In the genomic region with DNA sequence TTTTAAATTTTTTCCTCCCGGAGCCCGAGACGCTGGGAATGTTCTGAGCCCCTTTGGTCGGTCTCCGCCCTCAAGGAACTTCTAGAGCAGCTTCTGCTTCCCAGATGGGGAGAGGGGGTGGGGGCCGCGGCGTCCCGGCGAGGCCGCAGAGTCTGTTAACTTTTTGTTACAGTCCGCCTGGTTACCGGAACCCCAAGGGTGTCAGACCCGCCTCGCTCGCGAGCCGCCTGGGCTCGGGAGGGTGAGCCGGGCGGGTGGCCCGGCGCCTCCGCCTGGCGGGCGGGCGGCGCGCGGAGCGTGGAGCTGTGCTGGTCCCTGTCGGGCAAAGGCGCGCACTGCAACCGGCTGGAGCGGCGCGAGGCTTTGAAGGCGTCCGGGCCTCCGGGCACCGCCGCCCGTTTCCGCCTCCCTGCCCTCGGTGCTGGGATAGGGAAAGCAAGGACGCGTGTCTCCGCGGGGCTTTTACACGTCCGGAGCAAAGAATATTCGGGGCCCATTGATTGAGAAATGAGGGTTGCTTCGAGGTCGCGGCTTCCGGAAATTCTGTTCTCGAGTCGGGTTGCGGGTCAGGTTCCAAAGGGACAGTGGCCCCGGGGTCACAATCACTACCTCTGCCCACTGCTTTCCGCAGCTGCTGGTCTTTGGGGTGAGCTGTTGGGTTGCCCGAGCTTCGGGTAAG, we compare ENCODE assay signal across 7 cellular contexts. TPM values are rescaled to one million over a fixed set of nuclear protein-coding genes. Genes with fewer than 3 reads are reported as not detected.
DNase-seq lines count a peak whose midpoint lies in the region; ATAC-seq and TF ChIP-seq lines count a peak whose summit lies in the region.

No MANE protein-coding gene starts in this region.

- H3K36me3 Mint-ChIP-seq in activated CD8-positive, alpha-beta T cell treated with anti-CD3 and anti-CD28 coated beads for 36 hours (ENCODE audit: low read depth): peaks cover 4% of the 10 kb centered on the region
- no peaks in the 10 kb centered on the region for H3K36me3 Mint-ChIP-seq in memory B cell

- H3K27ac Mint-ChIP-seq in activated CD8-positive, alpha-beta T cell treated with anti-CD3 and anti-CD28 coated beads for 36 hours: peak overlapping the region; percentile 92
- peak overlapping the region; percentile 72 for H3K27ac Mint-ChIP-seq in memory B cell

- POLR2A ChIA-PET in activated CD8-positive, alpha-beta T cell treated with anti-CD3 and anti-CD28 coated beads for 36 hours (lab: Charles Lee): interaction anchor here (0.8 to 2.4 kb wide), 12 partner anchors 13 to 1272 kb away, joined by 3 to 9 read pairs (median 4); no protein-coding TSS in a partner anchor

- DNase-seq in NCI-H2196 treated with DMSO at 0.1 percent for 48 hours (lab: John Stamatoyannopoulos, UW; ENCODE audit: unreplicated experiment): peak; percentile 12
- peak; percentile 86 for DNase-seq in activated CD8-positive, alpha-beta T cell treated with anti-CD3 and anti-CD28 coated beads for 36 hours
- peak; percentile 66 to 73 (median 66) for DNase-seq in effector memory CD4-positive, alpha-beta T cell
- DNase-seq in memory B cell (ENCODE audit: low spot score in 2 of 2): peak; percentile 71 to 72
- peak; percentile 64 to 78 (median 71) for DNase-seq in stimulated activated CD4-positive, alpha-beta T cell treated with anti-CD3 and anti-CD28 coated beads, TNF-alpha, amount 100 ng/mL, for 48 hours (ENCODE audit: low read depth in 3 of 3)

- TF ChIP-seq CTCF in GM12875 (IDR thresholded peaks at IDR 0.05; ENCODE audit: borderline replicate concordance, insufficient read depth, low read depth, low read length): peak; percentile 95
- peak; percentile 96 for TF ChIP-seq CTCF in activated CD8-positive, alpha-beta T cell treated with anti-CD3 and anti-CD28 coated beads for 36 hours (IDR thresholded peaks at IDR 0.05)

- H3K4me1 ChIP-seq in effector memory CD4-positive, alpha-beta T cell (ENCODE audit: control insufficient read depth, insufficient read depth, low read length, poor library complexity, severe bottlenecking): peaks cover 58% of the 10 kb centered on the region

- no peaks in the 10 kb centered on the region for H3K36me3 ChIP-seq in effector memory CD4-positive, alpha-beta T cell (ENCODE audit: control insufficient read depth, insufficient read depth, low read length)

- H3K27me3 ChIP-seq in effector memory CD4-positive, alpha-beta T cell (replicated peaks; ENCODE audit: control insufficient read depth, insufficient read depth, low read length, poor library complexity, severe bottlenecking): peaks cover 15% of the 10 kb centered on the region

- CTCF ChIA-PET in activated CD8-positive, alpha-beta T cell treated with anti-CD3 and anti-CD28 coated beads for 36 hours (lab: Charles Lee): interaction anchor here (1.0 to 3.0 kb wide), 20 partner anchors 9 to 708 kb away, joined by 3 to 14 read pairs (median 4); a partner anchor contains a TSS

- peaks cover 56% of the 10 kb centered on the region for H3K4me1 Mint-ChIP-seq in activated CD8-positive, alpha-beta T cell treated with anti-CD3 and anti-CD28 coated beads for 36 hours (ENCODE audit: low read depth)
- H3K4me1 Mint-ChIP-seq in memory B cell: peaks cover 20% of the 10 kb centered on the region

- H3K4me3 ChIP-seq in GM12875 (ENCODE audit: low read depth, low read length): peak overlapping the region; percentile 76
- H3K4me3 ChIP-seq in effector memory CD4-positive, alpha-beta T cell (ENCODE audit: insufficient read depth, low read depth, low read length, poor library complexity, severe bottlenecking): peak overlapping the region; percentile 82

- H3K27me3 Mint-ChIP-seq in activated CD8-positive, alpha-beta T cell treated with anti-CD3 and anti-CD28 coated beads for 36 hours: peaks cover 15% of the 10 kb centered on the region
- H3K27me3 Mint-ChIP-seq in memory B cell: peaks cover 25% of the 10 kb centered on the region

- H3K27ac ChIP-seq in effector memory CD4-positive, alpha-beta T cell (ENCODE audit: insufficient read depth, low read length, poor library complexity, severe bottlenecking): peak overlapping the region; percentile 72

- intact Hi-C loops in activated CD8-positive, alpha-beta T cell treated with anti-CD3 and anti-CD28 coated beads for 36 hours (cut with micrococcal nuclease): loop anchor here (5.0 kb wide), 3 partner anchors 35 to 705 kb away; no protein-coding TSS in a partner anchor

- peak overlapping the region; percentile 92 for H3K4me3 Mint-ChIP-seq in activated CD8-positive, alpha-beta T cell treated with anti-CD3 and anti-CD28 coated beads for 36 hours
- peak overlapping the region; percentile 85 for H3K4me3 Mint-ChIP-seq in memory B cell

- ATAC-seq in HG02588 (IDR thresholded peaks at IDR 0.05; ENCODE audit: unreplicated experiment) (peak; percentile 57), memory B cell (ENCODE audit: low read depth) (peak; percentile 60)
- peak; percentile 43 for ATAC-seq in activated CD8-positive, alpha-beta T cell treated with anti-CD3 and anti-CD28 coated beads for 36 hours

- no peaks in the 10 kb centered on the region for H3K9me3 Mint-ChIP-seq in activated CD8-positive, alpha-beta T cell treated with anti-CD3 and anti-CD28 coated beads for 36 hours
- H3K9me3 Mint-ChIP-seq in memory B cell: peaks cover 3% of the 10 kb centered on the region

- no peaks in the 10 kb centered on the region for H3K9me3 ChIP-seq in effector memory CD4-positive, alpha-beta T cell (ENCODE audit: control insufficient read depth, low read length)

RNA-seq across cellular contexts. Expression of a gene that starts 1.7 kb away (rescaled TPM):
- 1 to 10 TPM; 4.9 to 5.1 TPM for total RNA-seq in activated CD8-positive, alpha-beta T cell treated with anti-CD3 and anti-CD28 coated beads for 36 hours

Comparison
In these comparisons a context has a peak if more than half of its experiments do, and no peak if none do; other contexts are left out.
1. Peak in every context shown above with its lines: DNase-seq, ATAC-seq, H3K4me3 ChIP-seq and H3K27ac ChIP-seq.
2. DNase-seq: peak in every context shown above with its lines; median percentile 86 in activated CD8-positive, alpha-beta T cell treated with anti-CD3 and anti-CD28 coated beads for 36 hours; 72 in memory B cell; 71 in stimulated activated CD4-positive, alpha-beta T cell treated with anti-CD3 and anti-CD28 coated beads, TNF-alpha, amount 100 ng/mL, for 48 hours; 66 in effector memory CD4-positive, alpha-beta T cell; 12 in NCI-H2196 treated with DMSO at 0.1 percent for 48 hours.